ENCODE assay signal across 6 cellular contexts in the genomic region with DNA sequence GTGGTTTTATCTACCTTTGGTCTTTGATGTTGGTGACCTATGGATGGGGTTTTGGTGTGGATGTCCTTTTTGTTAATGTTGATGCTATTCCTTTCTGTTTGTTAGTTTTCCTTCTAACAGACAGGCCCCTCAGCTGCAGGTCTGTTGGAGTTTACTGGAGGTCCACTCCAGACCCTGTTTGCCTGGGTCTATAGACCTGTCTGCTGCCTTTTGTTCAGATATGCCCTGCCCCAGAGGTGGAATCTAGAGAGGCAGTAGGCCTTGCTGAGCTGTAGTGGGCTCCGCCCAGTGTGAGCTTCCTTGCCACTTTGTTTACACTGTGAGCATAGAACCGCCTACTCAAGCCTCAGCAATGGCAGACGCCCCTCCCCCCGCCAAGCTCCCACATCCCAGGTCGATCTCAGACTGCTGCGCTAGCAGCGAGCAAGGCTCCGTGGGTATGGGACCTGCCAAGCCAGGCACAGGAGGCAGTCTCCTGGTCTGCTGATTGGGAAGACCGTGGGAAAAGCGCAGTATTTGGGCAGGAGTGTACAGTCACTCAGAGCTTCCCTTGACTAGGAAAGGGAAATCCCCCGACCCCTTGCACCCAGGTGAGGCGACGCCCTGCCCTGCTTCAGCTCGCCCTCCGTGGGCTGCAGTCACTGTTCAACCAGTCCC. TPM values are rescaled to one million over a fixed set of nuclear protein-coding genes. Genes with fewer than 3 reads are reported as not detected.
DNase-seq lines count a peak whose midpoint lies in the region; ATAC-seq and TF ChIP-seq lines count a peak whose summit lies in the region.
"Not testable (repeated sequence)": the region's sequence is repeated elsewhere in the genome, so short reads cannot be mapped to it uniquely, and the experiment has no call there.

No MANE protein-coding gene starts in this region.

- peak; percentile 85 for DNase-seq in GM23338 (ENCODE audit: low spot score)
- DNase-seq in HT-29 (ENCODE audit: low spot score) = peak; percentile 38
- not testable (repeated sequence) for DNase-seq in activated B cell treated with CpG ODN at 0.5 μM for 24 hours, naive B cell
- DNase-seq in endodermal cell = peak; percentile 85

- H3K27me3 ChIP-seq in GM23338 (ENCODE audit: insufficient read depth); endodermal cell (ENCODE audit: control insufficient read depth, insufficient read depth, low read length, poor library complexity, severe bottlenecking): not testable (repeated sequence)

- not testable (repeated sequence) for H3F3A ChIP-seq in GM23338 (replicated peaks; ENCODE audit: low read depth)

- CTCF ChIA-PET in activated B cell treated with CpG ODN at 0.5 μM for 24 hours (lab: Charles Lee) = not testable (repeated sequence)

- peaks cover 34% of the 10 kb centered on the region for H3K9me3 ChIP-seq in endodermal cell (ENCODE audit: control insufficient read depth, low read length)
- not testable (repeated sequence) for H3K9me3 ChIP-seq in iPS-18c (ENCODE audit: control insufficient read depth, insufficient read depth, low read length)

- H3K4me3 ChIP-seq in GM23338 (peak overlapping the region; percentile 40; the same call in 1 of the 2 replicates), iPS-18c (ENCODE audit: insufficient read depth, low read depth, low read length) (peak overlapping the region; percentile 28; the same call in 1 of the 2 replicates)
- H3K4me3 ChIP-seq in endodermal cell (ENCODE audit: low read length) = not testable (repeated sequence)

- H3K4me1 ChIP-seq in GM23338 (ENCODE audit: insufficient read depth); endodermal cell (ENCODE audit: control insufficient read depth, insufficient read depth, low read length): not testable (repeated sequence)

- H3K9me3 Mint-ChIP-seq in GM23338, activated B cell treated with CpG ODN at 0.5 μM for 24 hours: not testable (repeated sequence)
- H3K9me3 Mint-ChIP-seq in endodermal cell (peaks cover 33% of the 10 kb centered on the region), naive B cell (peaks cover 3 to 17% (median 8%) of the 10 kb centered on the region in 7 donors)

- H3K4me2 ChIP-seq in GM23338 = peak overlapping the region; percentile 70

- intact Hi-C loops in activated B cell treated with CpG ODN at 0.5 μM for 24 hours (cut with micrococcal nuclease) = not testable (repeated sequence)

- not testable (repeated sequence) for H4K20me1 ChIP-seq in GM23338 (replicated peaks; ENCODE audit: insufficient read depth)

- not testable (repeated sequence) for H3K9ac ChIP-seq in endodermal cell (ENCODE audit: extremely low read depth, low read length, poor library complexity, severe bottlenecking)

- H3K36me3 Mint-ChIP-seq in GM23338 (ENCODE audit: low read depth) (peaks cover 15% of the 10 kb centered on the region; the same call in 2 of the 3 replicates), activated B cell treated with CpG ODN at 0.5 μM for 24 hours (ENCODE audit: low read depth) (peaks cover 62% of the 10 kb centered on the region), endodermal cell (ENCODE audit: low read depth) (peaks cover 35% of the 10 kb centered on the region), naive B cell (peaks cover 14 to 32% of the 10 kb centered on the region in 2 donors)

- H3K79me2 ChIP-seq in GM23338 (replicated peaks; ENCODE audit: insufficient read depth) = not testable (repeated sequence)

- H3K36me3 ChIP-seq in GM23338 (ENCODE audit: insufficient read depth); endodermal cell (ENCODE audit: control insufficient read depth, insufficient read depth, low read length): not testable (repeated sequence)

- not testable (repeated sequence) for TF ChIP-seq CTCF in GM23338 (conservative IDR thresholded peaks at IDR 0.05; ENCODE audit: low read depth in 2 of 2); activated B cell treated with CpG ODN at 0.5 μM for 24 hours (IDR thresholded peaks at IDR 0.05); endodermal cell (conservative IDR thresholded peaks at IDR 0.05)

- not testable (repeated sequence) for H3K4me3 Mint-ChIP-seq in GM23338, activated B cell treated with CpG ODN at 0.5 μM for 24 hours, endodermal cell
- peak overlapping the region in 7 of 8 donors; percentile 55 to 76 (median 59) for H3K4me3 Mint-ChIP-seq in naive B cell

- peak overlapping the region; percentile 47; the same call in 1 of the 2 replicates for H3K27ac ChIP-seq in GM23338 (ENCODE audit: low read depth)
- H3K27ac ChIP-seq in endodermal cell (ENCODE audit: low read depth, low read length) = not testable (repeated sequence)

- H3K4me1 Mint-ChIP-seq in GM23338 (peaks cover 11% of the 10 kb centered on the region), activated B cell treated with CpG ODN at 0.5 μM for 24 hours (peaks cover 82% of the 10 kb centered on the region), endodermal cell (peaks cover 29% of the 10 kb centered on the region), naive B cell (peaks cover 55 to 83% (median 65%) of the 10 kb centered on the region in 3 donors)

- ATAC-seq in GM23338 = peak; percentile 77
- not testable (repeated sequence) for ATAC-seq in activated B cell treated with CpG ODN at 0.5 μM for 24 hours (ENCODE audit: low read depth); naive B cell (ENCODE audit: low read depth in 2 of 2)

- not testable (repeated sequence) for H2AFZ ChIP-seq in GM23338

- H3K27ac Mint-ChIP-seq in GM23338, endodermal cell: not testable (repeated sequence)
- H3K27ac Mint-ChIP-seq in activated B cell treated with CpG ODN at 0.5 μM for 24 hours = peak overlapping the region; percentile 37
- peak overlapping the region in 5 of 6 donors; percentile 66 to 91 (median 75) for H3K27ac Mint-ChIP-seq in naive B cell

- WGBS in endodermal cell (ENCODE audit: insufficient coverage in 1 of 2, insufficient read length in 1 of 2), 2 experiments = 87 to 89% methylated on average over 10 to 15 of the region's 15 CpGs

- H3K27me3 Mint-ChIP-seq in GM23338 (ENCODE audit: insufficient read depth, low read depth, poor library complexity); activated B cell treated with CpG ODN at 0.5 μM for 24 hours; endodermal cell (ENCODE audit: insufficient read depth); naive B cell: not testable (repeated sequence)

- POLR2A ChIA-PET in activated B cell treated with CpG ODN at 0.5 μM for 24 hours (lab: Charles Lee) = interaction anchor here (0.6 to 3.1 kb wide), 4 partner anchors 10 to 59 kb away, joined by 3 to 18 read pairs (median 5); partner anchors contain the start of genes AMN1 and ETFBKMT

- H3K9me2 ChIP-seq in GM23338 (ENCODE audit: insufficient read depth) = not testable (repeated sequence)

TF ChIP-seq in GM23338, 12 proteins besides CTCF, POLR2A, EP300 and RAD21:
- 0 out of 2 replicates have a peak, but pooled peaks have one; percentile 19 for TF ChIP-seq POLR2AphosphoS5 (IDR thresholded peaks at IDR 0.05; ENCODE audit: low read depth)

RNA-seq across cellular contexts. Expression of gene AMN1, which starts 10.2 kb away (rescaled TPM):
- total RNA-seq in GM23338 (2014; rRNA removed; shearing (Covaris generic)) = 12.3 and 12.6 TPM in 2 replicates
- 14.1 and 17.7 TPM in 2 replicates for polyA plus RNA-seq in GM23338 (2016; fragmentation: Nextera tagmentation; extraction: Ambion mirVana)
- total RNA-seq in HT-29 (2014; rRNA removed; shearing (Covaris generic)) = 2.7 and 4.3 TPM in 2 replicates
- 13.7 and 15.5 TPM in 2 replicates for total RNA-seq in activated B cell treated with CpG ODN at 0.5 μM for 24 hours
- total RNA-seq in endodermal cell = 10 to 100 TPM; 12.5 to 15.2 TPM
- polyA plus RNA-seq in endodermal cell (2013, experiment 1 of 2) = 16.5 TPM
- polyA plus RNA-seq in endodermal cell (2013, experiment 2 of 2) = 19.7 TPM
- polyA plus RNA-seq in naive B cell (ENCODE audit: low read depth in 6 of 6) = 10 to 100 TPM; 29.2 to 59.1 (median 37.0) TPM

RNA-seq across cellular contexts. Expression of gene ETFBKMT, which starts 59.2 kb away (rescaled TPM):
- 2.3 and 3.2 TPM in 2 replicates for total RNA-seq in GM23338 (2014; rRNA removed; shearing (Covaris generic))
- 0.79 and 0.87 TPM in 2 replicates for polyA plus RNA-seq in GM23338 (2016; fragmentation: Nextera tagmentation; extraction: Ambion mirVana)
- 0.08 and 1.1 TPM in 2 replicates for total RNA-seq in HT-29 (2014; rRNA removed; shearing (Covaris generic))
- total RNA-seq in activated B cell treated with CpG ODN at 0.5 μM for 24 hours = 0.91 and 2.0 TPM in 2 replicates
- total RNA-seq in endodermal cell = 1 to 10 TPM; 2.0 to 2.4 TPM
- polyA plus RNA-seq in endodermal cell (2013, experiment 1 of 2) = 0.82 TPM
- 1.3 TPM for polyA plus RNA-seq in endodermal cell (2013, experiment 2 of 2)
- polyA plus RNA-seq in naive B cell (ENCODE audit: low read depth in 6 of 6) = 1 to 10 TPM in 4 of 6 donors, under 1 TPM in 2; 0.50 to 2.7 (median 1.3) TPM
